1 cellular context compared by ENCODE assay signal in genomic region chr5:172672696-172673095, GRCh38.
TF ChIP-seq lines count a peak whose summit lies in the region.

No MANE protein-coding gene starts in this region.

TF ChIP-seq in SK-N-SH treated with all-trans-retinoic acid at 6 μM for 48 hours, 23 proteins besides CTCF, POLR2A, EP300 and RAD21 (continued from another document):
- TF ChIP-seq TSHZ2 (CRISPR knock-in tag; IDR thresholded peaks at IDR 0.05) (no peak), SNAI2 (CRISPR knock-in tag; IDR thresholded peaks at IDR 0.05) (no peak)
